In the genomic region with DNA sequence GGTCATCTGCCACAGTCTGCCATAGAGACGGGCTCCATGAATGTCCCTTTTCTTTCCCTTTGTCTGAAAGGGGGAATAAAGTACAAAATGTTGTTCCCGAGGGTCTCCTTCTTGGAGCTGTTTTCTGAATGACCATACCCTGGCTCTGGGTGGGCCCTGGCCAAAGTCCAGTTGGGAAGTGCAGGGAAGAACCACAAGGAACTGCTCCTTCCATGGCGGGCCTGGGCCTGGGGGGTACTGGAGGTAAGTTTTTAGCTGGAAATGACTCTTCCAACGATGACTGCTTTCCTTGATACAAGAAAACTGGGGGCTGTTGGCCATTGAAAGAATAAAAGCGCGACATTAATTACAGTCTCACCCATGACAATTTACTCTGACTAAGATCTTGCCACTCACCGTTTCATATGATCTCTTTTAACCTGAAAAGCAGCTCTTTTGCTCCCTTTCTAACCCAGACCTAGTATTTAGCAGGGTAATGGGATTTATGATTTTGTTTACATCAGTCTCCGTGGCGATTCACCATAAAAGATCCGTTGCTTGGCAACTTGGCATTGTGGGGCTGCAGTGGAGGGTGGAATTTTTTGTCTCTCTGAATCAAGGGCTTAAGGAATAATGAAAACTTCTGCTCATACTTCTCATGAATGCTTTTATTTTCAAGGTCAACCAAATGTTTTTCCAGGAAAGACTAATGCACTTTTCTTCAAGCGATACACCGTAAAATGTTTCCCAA, we compare ENCODE assay signal across 2 cellular contexts.
TF ChIP-seq lines count a peak whose summit lies in the region.

No MANE protein-coding gene starts in this region.

TF ChIP-seq in SK-N-SH, 30 proteins besides CTCF, POLR2A, EP300 and RAD21 (continued from another document):
- TF ChIP-seq, protein P1, sequence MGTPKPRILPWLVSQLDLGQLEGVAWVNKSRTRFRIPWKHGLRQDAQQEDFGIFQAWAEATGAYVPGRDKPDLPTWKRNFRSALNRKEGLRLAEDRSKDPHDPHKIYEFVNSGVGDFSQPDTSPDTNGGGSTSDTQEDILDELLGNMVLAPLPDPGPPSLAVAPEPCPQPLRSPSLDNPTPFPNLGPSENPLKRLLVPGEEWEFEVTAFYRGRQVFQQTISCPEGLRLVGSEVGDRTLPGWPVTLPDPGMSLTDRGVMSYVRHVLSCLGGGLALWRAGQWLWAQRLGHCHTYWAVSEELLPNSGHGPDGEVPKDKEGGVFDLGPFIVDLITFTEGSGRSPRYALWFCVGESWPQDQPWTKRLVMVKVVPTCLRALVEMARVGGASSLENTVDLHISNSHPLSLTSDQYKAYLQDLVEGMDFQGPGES (IDR thresholded peaks at IDR 0.05; ENCODE audit: low read depth, low read length), result no peak
- TF ChIP-seq NFIC (IDR thresholded peaks at IDR 0.05; ENCODE audit: borderline replicate concordance) (no peak), FOXJ3 (CRISPR knock-in tag; IDR thresholded peaks at IDR 0.05) (no peak), TCF12 (IDR thresholded peaks at IDR 0.05) (no peak), EZH2phosphoT487 (IDR thresholded peaks at IDR 0.05; ENCODE audit: borderline replicate concordance, low read depth) (no peak), RCOR1 (IDR thresholded peaks at IDR 0.05; ENCODE audit: low read length) (no peak), SMC3 (IDR thresholded peaks at IDR 0.05; ENCODE audit: low read depth, low read length) (no peak), RFX5 (IDR thresholded peaks at IDR 0.05; ENCODE audit: low read length) (no peak), REST (IDR thresholded peaks at IDR 0.05; ENCODE audit: low read depth, low read length) (no peak), GATA2 (CRISPR knock-in tag; IDR thresholded peaks at IDR 0.05) (no peak), FOXM1 (IDR thresholded peaks at IDR 0.05; ENCODE audit: low read depth) (no peak), GABPA (IDR thresholded peaks at IDR 0.05; ENCODE audit: low read depth) (no peak)
- TF ChIP-seq, protein P2, sequence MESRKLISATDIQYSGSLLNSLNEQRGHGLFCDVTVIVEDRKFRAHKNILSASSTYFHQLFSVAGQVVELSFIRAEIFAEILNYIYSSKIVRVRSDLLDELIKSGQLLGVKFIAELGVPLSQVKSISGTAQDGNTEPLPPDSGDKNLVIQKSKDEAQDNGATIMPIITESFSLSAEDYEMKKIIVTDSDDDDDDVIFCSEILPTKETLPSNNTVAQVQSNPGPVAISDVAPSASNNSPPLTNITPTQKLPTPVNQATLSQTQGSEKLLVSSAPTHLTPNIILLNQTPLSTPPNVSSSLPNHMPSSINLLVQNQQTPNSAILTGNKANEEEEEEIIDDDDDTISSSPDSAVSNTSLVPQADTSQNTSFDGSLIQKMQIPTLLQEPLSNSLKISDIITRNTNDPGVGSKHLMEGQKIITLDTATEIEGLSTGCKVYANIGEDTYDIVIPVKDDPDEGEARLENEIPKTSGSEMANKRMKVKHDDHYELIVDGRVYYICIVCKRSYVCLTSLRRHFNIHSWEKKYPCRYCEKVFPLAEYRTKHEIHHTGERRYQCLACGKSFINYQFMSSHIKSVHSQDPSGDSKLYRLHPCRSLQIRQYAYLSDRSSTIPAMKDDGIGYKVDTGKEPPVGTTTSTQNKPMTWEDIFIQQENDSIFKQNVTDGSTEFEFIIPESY (IDR thresholded peaks at IDR 0.05; ENCODE audit: borderline replicate concordance, low read depth), result no peak
- TF ChIP-seq, protein P3, sequence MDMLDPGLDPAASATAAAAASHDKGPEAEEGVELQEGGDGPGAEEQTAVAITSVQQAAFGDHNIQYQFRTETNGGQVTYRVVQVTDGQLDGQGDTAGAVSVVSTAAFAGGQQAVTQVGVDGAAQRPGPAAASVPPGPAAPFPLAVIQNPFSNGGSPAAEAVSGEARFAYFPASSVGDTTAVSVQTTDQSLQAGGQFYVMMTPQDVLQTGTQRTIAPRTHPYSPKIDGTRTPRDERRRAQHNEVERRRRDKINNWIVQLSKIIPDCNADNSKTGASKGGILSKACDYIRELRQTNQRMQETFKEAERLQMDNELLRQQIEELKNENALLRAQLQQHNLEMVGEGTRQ (IDR thresholded peaks at IDR 0.05; ENCODE audit: borderline replicate concordance, low read depth, low read length), result no peak
- TF ChIP-seq, protein P4, sequence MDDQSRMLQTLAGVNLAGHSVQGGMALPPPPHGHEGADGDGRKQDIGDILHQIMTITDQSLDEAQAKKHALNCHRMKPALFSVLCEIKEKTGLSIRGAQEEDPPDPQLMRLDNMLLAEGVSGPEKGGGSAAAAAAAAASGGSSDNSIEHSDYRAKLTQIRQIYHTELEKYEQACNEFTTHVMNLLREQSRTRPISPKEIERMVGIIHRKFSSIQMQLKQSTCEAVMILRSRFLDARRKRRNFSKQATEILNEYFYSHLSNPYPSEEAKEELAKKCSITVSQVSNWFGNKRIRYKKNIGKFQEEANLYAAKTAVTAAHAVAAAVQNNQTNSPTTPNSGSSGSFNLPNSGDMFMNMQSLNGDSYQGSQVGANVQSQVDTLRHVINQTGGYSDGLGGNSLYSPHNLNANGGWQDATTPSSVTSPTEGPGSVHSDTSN (IDR thresholded peaks at IDR 0.05), result no peak

TF ChIP-seq in SK-N-SH treated with all-trans-retinoic acid at 6 μM for 48 hours, 23 proteins besides CTCF, POLR2A, EP300 and RAD21 (continued from another document):
- no peak for TF ChIP-seq ARNTL (CRISPR knock-in tag; IDR thresholded peaks at IDR 0.05; ENCODE audit: borderline replicate concordance, low read depth)
- TF ChIP-seq ZNF70 (CRISPR knock-in tag; IDR thresholded peaks at IDR 0.05), result no peak
- no peak for TF ChIP-seq TCF4 (CRISPR knock-in tag; IDR thresholded peaks at IDR 0.05; ENCODE audit: borderline replicate concordance)
- TF ChIP-seq PATZ1 (CRISPR knock-in tag; IDR thresholded peaks at IDR 0.05; ENCODE audit: borderline replicate concordance), result no peak
- no peak for TF ChIP-seq ZNF8 (CRISPR knock-in tag; IDR thresholded peaks at IDR 0.05)
TF ChIP-seq in SK-N-SH treated with all-trans-retinoic acid at 6 μM for 48 hours: peak in this region for 0.
